9 cellular contexts compared by ENCODE assay signal in the genomic region with DNA sequence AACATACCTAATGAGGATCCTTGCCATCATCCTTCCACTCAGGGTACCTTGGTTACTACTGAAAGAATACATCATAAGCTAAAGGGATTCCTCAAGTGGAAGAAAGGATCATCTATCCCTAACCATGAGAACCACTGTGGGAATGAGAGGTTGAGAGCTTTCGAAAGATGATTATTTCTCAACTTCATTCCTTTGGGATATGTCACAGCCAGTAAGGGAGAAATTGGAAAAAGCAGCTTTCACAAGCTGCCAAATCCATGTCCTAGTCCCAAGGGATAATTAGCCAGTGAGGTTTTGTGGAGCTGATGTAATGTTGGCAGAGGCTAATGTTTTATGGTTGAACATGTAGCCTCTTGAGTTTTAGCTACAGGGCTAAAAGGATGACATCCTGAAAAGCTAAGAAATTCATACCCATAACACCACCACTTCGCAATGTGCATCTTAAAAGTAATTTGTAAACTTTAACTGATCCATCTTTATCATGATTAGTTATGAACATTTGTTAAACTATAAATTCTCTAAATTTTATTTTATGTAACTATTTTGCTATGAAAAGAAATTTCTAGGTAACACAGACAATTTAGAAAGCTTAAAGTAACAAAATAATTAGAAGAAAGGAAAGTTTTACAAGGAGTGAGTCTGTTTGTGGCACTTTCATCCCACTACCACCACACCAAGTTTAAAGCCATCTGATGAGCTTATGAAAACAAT.
A peak's percentile ranks its signal among the peaks of the same experiment; 100 is the strongest.
DNase-seq lines count a peak whose midpoint lies in the region; ATAC-seq and TF ChIP-seq lines count a peak whose summit lies in the region.
"Had no signal": no experiment of that assay in that cellular context is flagged by ENCODE, and none has a peak within 500 bp of the region (broad histone marks: within the 10 kb centered on the region; RNA-seq: fewer than 3 reads in every experiment).

No MANE protein-coding gene starts in this region.

- H3K4me1 Mint-ChIP-seq in effector memory CD8-positive, alpha-beta T cell (ENCODE audit: low read depth in 2 of 2) = peaks cover 0 to 6% of the 10 kb centered on the region in 2 donors
- peaks cover 6% of the 10 kb centered on the region for H3K4me1 Mint-ChIP-seq in activated CD4-positive, alpha-beta T cell treated with anti-CD3 and anti-CD28 coated beads, Interleukin-2, amount 10 ng/mL, durations not matched to agents 24 days and 14 days

- H3K27ac ChIP-seq in ascending aorta (peak overlapping the region; percentile 87 to 88), subcutaneous abdominal adipose tissue (ENCODE audit: low read depth, low read length) (peak overlapping the region; percentile 64)

- H3K27me3 ChIP-seq in ascending aorta (no peaks in the 10 kb centered on the region), subcutaneous abdominal adipose tissue (ENCODE audit: control insufficient read depth in 5 of 5, insufficient read depth in 4 of 5, low read length in 5 of 5) (no peaks in the 10 kb centered on the region)

- ATAC-seq in effector memory CD8-positive, alpha-beta T cell (replicated peaks) = no peak
- ATAC-seq in GM19397 (IDR thresholded peaks at IDR 0.05; ENCODE audit: unreplicated experiment) = no peak

- H3K4me3 ChIP-seq in ascending aorta (no peak overlapping the region), subcutaneous abdominal adipose tissue (ENCODE audit: low read depth in 1 of 5, low read length in 5 of 5) (no peak overlapping the region)

- no peaks in the 10 kb centered on the region for H3K9me3 Mint-ChIP-seq in effector memory CD8-positive, alpha-beta T cell
- no peaks in the 10 kb centered on the region for H3K9me3 Mint-ChIP-seq in activated CD4-positive, alpha-beta T cell treated with anti-CD3 and anti-CD28 coated beads, Interleukin-2, amount 10 ng/mL, durations not matched to agents 24 days and 14 days

- no peak for TF ChIP-seq CTCF in ascending aorta (IDR thresholded peaks at IDR 0.05)

- intact Hi-C loops in ascending aorta (cut with DNase I) = loop anchor here (2.0 to 5.0 kb wide), 4 partner anchors 22 to 138 kb away; partner anchors contain the start of gene MRTFA
- intact Hi-C loops in activated CD4-positive, alpha-beta T cell treated with anti-CD3 and anti-CD28 coated beads, Interleukin-2, amount 10 ng/mL, durations not matched to agents 24 days and 14 days (cut with micrococcal nuclease) = no loop called here

- H3K27me3 Mint-ChIP-seq in effector memory CD8-positive, alpha-beta T cell = no peaks in the 10 kb centered on the region
- H3K27me3 Mint-ChIP-seq in activated CD4-positive, alpha-beta T cell treated with anti-CD3 and anti-CD28 coated beads, Interleukin-2, amount 10 ng/mL, durations not matched to agents 24 days and 14 days = no peaks in the 10 kb centered on the region

- H3K4me3 Mint-ChIP-seq in effector memory CD8-positive, alpha-beta T cell = no peak overlapping the region
- no peak overlapping the region for H3K4me3 Mint-ChIP-seq in activated CD4-positive, alpha-beta T cell treated with anti-CD3 and anti-CD28 coated beads, Interleukin-2, amount 10 ng/mL, durations not matched to agents 24 days and 14 days

- H3K36me3 Mint-ChIP-seq in effector memory CD8-positive, alpha-beta T cell (ENCODE audit: insufficient read depth) = peaks cover 15% of the 10 kb centered on the region
- H3K36me3 Mint-ChIP-seq in activated CD4-positive, alpha-beta T cell treated with anti-CD3 and anti-CD28 coated beads, Interleukin-2, amount 10 ng/mL, durations not matched to agents 24 days and 14 days (ENCODE audit: low read depth) = peaks cover 4% of the 10 kb centered on the region

- DNase-seq in HK-2 (ENCODE audit: unreplicated experiment) (peak; percentile 40), ascending aorta (ENCODE audit: low spot score in 2 of 2) (peak in 1 of 2 donors; percentile 81), islet precursor cell (peak; percentile 68), NCI-H526 (lab: John Stamatoyannopoulos, UW) (no peak)
- DNase-seq in effector memory CD8-positive, alpha-beta T cell = no peak
- DNase-seq in activated CD4-positive, alpha-beta T cell treated with anti-CD3 and anti-CD28 coated beads, Interleukin-2, amount 10 ng/mL, durations not matched to agents 24 days and 14 days = no peak
- DNase-seq: midbrain had no signal

- H3K27ac Mint-ChIP-seq in effector memory CD8-positive, alpha-beta T cell = no peak overlapping the region
- no peak overlapping the region for H3K27ac Mint-ChIP-seq in activated CD4-positive, alpha-beta T cell treated with anti-CD3 and anti-CD28 coated beads, Interleukin-2, amount 10 ng/mL, durations not matched to agents 24 days and 14 days

- H3K9ac ChIP-seq in subcutaneous abdominal adipose tissue (ENCODE audit: low read length in 5 of 5) = peak overlapping the region in 1 of 5 donors; percentile 75

- H3K9me3 ChIP-seq in ascending aorta = no peaks in the 10 kb centered on the region
- H3K9me3 ChIP-seq in subcutaneous abdominal adipose tissue (ENCODE audit: control insufficient read depth in 5 of 5, low read length in 5 of 5) = no peaks in the 10 kb centered on the region

- H3K36me3 ChIP-seq in ascending aorta = no peaks in the 10 kb centered on the region
- H3K36me3 ChIP-seq in subcutaneous abdominal adipose tissue (ENCODE audit: control insufficient read depth in 5 of 5, insufficient read depth in 5 of 5, low read length in 5 of 5) = no peaks in the 10 kb centered on the region

- H3K4me1 ChIP-seq in ascending aorta (peaks cover 28 to 61% of the 10 kb centered on the region in 2 donors), subcutaneous abdominal adipose tissue (ENCODE audit: control insufficient read depth in 5 of 5, insufficient read depth in 5 of 5, low read length in 5 of 5) (peaks cover 17 to 52% (median 43%) of the 10 kb centered on the region in 5 donors)

Comparison
In these comparisons a context has a peak if more than half of its experiments do, and no peak if none do; other contexts are left out.
1. DNase-seq: peak in HK-2 (single experiment) and islet precursor cell (single experiment); none in effector memory CD8-positive, alpha-beta T cell (0 of 3), NCI-H526 (0 of 2) and activated CD4-positive, alpha-beta T cell treated with anti-CD3 and anti-CD28 coated beads, Interleukin-2, amount 10 ng/mL, durations not matched to agents 24 days and 14 days (single experiment).